18 cellular contexts compared by ENCODE assay signal in genomic region chr13:26923824-26924605, GRCh38.
DNase-seq lines count a peak whose midpoint lies in the region; ATAC-seq and TF ChIP-seq lines count a peak whose summit lies in the region.
"Had no signal": no experiment of that assay in that cellular context is flagged by ENCODE, and none has a peak within 500 bp of the region (broad histone marks: within the 10 kb centered on the region; RNA-seq: fewer than 3 reads in every experiment).

No MANE protein-coding gene starts in this region.

- intact Hi-C loops in A673 (cut with micrococcal nuclease; ENCODE audit: unreplicated experiment) = no loop called here

- H3K36me3 ChIP-seq in A673 (ENCODE audit: insufficient read depth, low read length, poor library complexity, severe bottlenecking) = no peaks in the 10 kb centered on the region
- H3K36me3 ChIP-seq: ascending aorta had no signal

- CTCF ChIA-PET in A673 (lab: Charles Lee) = no interaction called here

- no TSS peak for BruUV-seq in A673 (replicated peaks; lab: Mats Ljungman, UMichigan)

- H3K27me3 ChIP-seq in A673 (replicated peaks; ENCODE audit: insufficient read depth, low read depth, low read length, poor library complexity) = peaks cover 27% of the 10 kb centered on the region
- H3K27me3 ChIP-seq: ascending aorta had no signal

- H3K4me1 ChIP-seq in A673 (ENCODE audit: insufficient read depth, low read length, poor library complexity, severe bottlenecking) = no peaks in the 10 kb centered on the region
- H3K4me1 ChIP-seq: ascending aorta had no signal

- ATAC-seq in left lobe of liver (peak; percentile 24), HG02588 (IDR thresholded peaks at IDR 0.05; ENCODE audit: unreplicated experiment) (no peak)
- ATAC-seq: activated T-helper 17 cell treated with anti-CD3 and anti-CD28 coated beads, Interleukin-2, amount 50 U/mL, for 72 hours; stimulated activated memory B cell treated with anti-CD40 and anti-IgM and Interleukin-4, amounts not matched to agents 10 μg/mL and 1 μg/mL and 100 μg/mL, for 72 hours had no signal

- TF ChIP-seq CTCF in A673 (conservative IDR thresholded peaks at IDR 0.05; ENCODE audit: low read depth, low read length) = no peak
- no peak for TF ChIP-seq CTCF in HFF-Myc (IDR thresholded peaks at IDR 0.05; ENCODE audit: low read depth, low read length, missing control alignments)

- DNase-seq in A673 (ENCODE audit: low spot score) (peak; percentile 4), HFF-Myc (ENCODE audit: extremely low read depth, low read depth) (peak; percentile 30), caudate nucleus (lab: John Stamatoyannopoulos, UW) (peak in 20 of 61 donors; percentile 5 to 73 (median 24)), left lobe of liver (ENCODE audit: low spot score) (no peak), DMS153 treated with DMSO at 0.1 percent for 48 hours (lab: John Stamatoyannopoulos, UW; ENCODE audit: unreplicated experiment) (no peak), SKM-1 (lab: John Stamatoyannopoulos, UW; ENCODE audit: unreplicated experiment) (no peak), NCI-H510A (lab: John Stamatoyannopoulos, UW) (no peak)
- DNase-seq: activated CD4-positive, alpha-beta T cell treated with anti-CD3 and anti-CD28 coated beads, Interleukin-2, amount 50 U/mL, for 1 hour; AML-193; DMS153; H7; stimulated activated CD4-positive, alpha-beta T cell treated with anti-CD3 and anti-CD28 coated beads, Interleukin-4, amount 100 ng/mL, for 1 hour; T-helper 2 cell had no signal

- H3K27ac ChIP-seq in A673 (ENCODE audit: low read depth, low read length, poor library complexity, severe bottlenecking) (no peak overlapping the region), caudate nucleus (ENCODE audit: low read depth, low read length) (peak overlapping the region; percentile 48)
- H3K27ac ChIP-seq: ascending aorta, epithelial cell of prostate had no signal

- no peak overlapping the region for H3K4me3 ChIP-seq in A673 (ENCODE audit: low read depth, low read length, poor library complexity, severe bottlenecking)
- H3K4me3 ChIP-seq in HFF-Myc (replicated peaks; ENCODE audit: low read depth, low read length) = no peak overlapping the region
- H3K4me3 ChIP-seq: ascending aorta had no signal

- POLR2A ChIA-PET in A673 (lab: Charles Lee; ENCODE audit: low non-redundant PET) = no interaction called here

- no peaks in the 10 kb centered on the region for H3K9me3 ChIP-seq in A673 (ENCODE audit: low read depth, low read length, poor library complexity, severe bottlenecking)
- H3K9me3 ChIP-seq: ascending aorta had no signal

Comparison
In these comparisons a context has a peak if more than half of its experiments do, and no peak if none do; other contexts are left out.
1. DNase-seq: peak in A673 (single experiment) and HFF-Myc (single experiment); none in left lobe of liver (single experiment), DMS153 treated with DMSO at 0.1 percent for 48 hours (single experiment), SKM-1 (single experiment) and NCI-H510A (single experiment).